Comparison of ENCODE assay signal across 8 cellular contexts in genomic region chr10:29634764-29635625, GRCh38. TPM values are rescaled to one million over a fixed set of nuclear protein-coding genes. Genes with fewer than 3 reads are reported as not detected.
DNase-seq lines count a peak whose midpoint lies in the region; ATAC-seq lines count a peak whose summit lies in the region.

TSS of gene SVIL (minus strand) at chr10:29634971. CDS start at chr10:29555058, 79,913 bp downstream.

- peak within 1 kb of the TSS in 1 of 2 donors; percentile 29 for H3K27ac Mint-ChIP-seq in activated naive CD4-positive, alpha-beta T cell treated with anti-CD3 and anti-CD28 coated beads, Interleukin-2, amount 50 U/mL, for 72 hours

- H3K4me1 ChIP-seq in endocrine pancreas (ENCODE audit: control insufficient read depth, insufficient read depth, low read length) (no peaks in the 10 kb centered on the region), mesodermal cell (ENCODE audit: control insufficient read depth, insufficient read depth, low read length, poor library complexity, severe bottlenecking) (peaks cover 21% of the 10 kb centered on the region)

- no peaks in the 10 kb centered on the region for H3K27me3 ChIP-seq in endocrine pancreas (ENCODE audit: control insufficient read depth, insufficient read depth, low read length)

- H3K9ac ChIP-seq in endocrine pancreas (ENCODE audit: control insufficient read depth, insufficient read depth, low read length) = no peak within 1 kb of the TSS

- peak; percentile 75 for DNase-seq in Daoy (ENCODE audit: low read depth)
- DNase-seq in NCI-H2029 treated with DMSO at 0.1 percent for 48 hours (lab: John Stamatoyannopoulos, UW) = peak; percentile 12
- DNase-seq in activated naive CD4-positive, alpha-beta T cell treated with anti-CD3 and anti-CD28 coated beads, Interleukin-2, amount 50 U/mL, for 72 hours (ENCODE audit: low spot score in 2 of 2) = no peak

- 30 to 31% methylated on average over 8 to 9 of the region's 10 CpGs for WGBS in mesodermal cell (ENCODE audit: insufficient coverage in 2 of 2), 2 experiments

- H3K9me3 Mint-ChIP-seq in activated naive CD4-positive, alpha-beta T cell treated with anti-CD3 and anti-CD28 coated beads, Interleukin-2, amount 50 U/mL, for 72 hours = peaks cover 0 to 7% of the 10 kb centered on the region in 2 donors

- peak within 1 kb of the TSS; percentile 71 for H3K27ac ChIP-seq in mesodermal cell (ENCODE audit: low read depth, low read length, severe bottlenecking)

- H3K36me3 ChIP-seq in endocrine pancreas (ENCODE audit: control insufficient read depth, insufficient read depth, low read length) (no peaks in the 10 kb centered on the region), mesodermal cell (ENCODE audit: control insufficient read depth, insufficient read depth, low read length) (peaks cover 34% of the 10 kb centered on the region)

- ATAC-seq in GM21737 (IDR thresholded peaks at IDR 0.05; ENCODE audit: unreplicated experiment) = no peak
- ATAC-seq in GM21381 (IDR thresholded peaks at IDR 0.05; ENCODE audit: unreplicated experiment) = no peak
- ATAC-seq in GM21619 (IDR thresholded peaks at IDR 0.05; ENCODE audit: unreplicated experiment) = no peak
- no peak for ATAC-seq in activated naive CD4-positive, alpha-beta T cell treated with anti-CD3 and anti-CD28 coated beads, Interleukin-2, amount 50 U/mL, for 72 hours

- H3K36me3 Mint-ChIP-seq in activated naive CD4-positive, alpha-beta T cell treated with anti-CD3 and anti-CD28 coated beads, Interleukin-2, amount 50 U/mL, for 72 hours = peaks cover under 1 to 12% of the 10 kb centered on the region in 2 donors

- H3K9me3 ChIP-seq in endocrine pancreas (ENCODE audit: control insufficient read depth, low read length) (no peaks in the 10 kb centered on the region), mesodermal cell (ENCODE audit: control insufficient read depth, low read length) (peaks cover 6% of the 10 kb centered on the region)

- H3K4me3 ChIP-seq in endocrine pancreas (ENCODE audit: control insufficient read depth, insufficient read depth, low read length) (peak within 1 kb of the TSS; percentile 26), mesodermal cell (ENCODE audit: extremely low read depth, insufficient read depth, low read length, poor library complexity, severe bottlenecking) (peak within 1 kb of the TSS; percentile 47)

RNA-seq across cellular contexts. Expression of gene SVIL, which starts in this region (rescaled TPM):
- total RNA-seq in Daoy (2014; rRNA removed; shearing (Covaris generic)) = 15.3 and 22.9 TPM in 2 replicates
- polyA plus RNA-seq in mesodermal cell (2013, experiment 1 of 2) = 67.2 TPM
- 68.2 TPM for polyA plus RNA-seq in mesodermal cell (2013, experiment 2 of 2)
- total RNA-seq in activated naive CD4-positive, alpha-beta T cell treated with anti-CD3 and anti-CD28 coated beads, Interleukin-2, amount 50 U/mL, for 72 hours = 10 to 100 TPM in 1 of 2 donors, 1 to 10 TPM in 1; 7.4 to 12.4 TPM

Comparison
In these comparisons a context has a peak if more than half of its experiments do, and no peak if none do; other contexts are left out.
1. DNase-seq: peak in Daoy (single experiment) and NCI-H2029 treated with DMSO at 0.1 percent for 48 hours (single experiment); none in activated naive CD4-positive, alpha-beta T cell treated with anti-CD3 and anti-CD28 coated beads, Interleukin-2, amount 50 U/mL, for 72 hours (0 of 2).